13 cellular contexts compared by ENCODE assay signal in genomic region chr2:159229476-159230144, GRCh38.
"Had no signal": no experiment of that assay in that cellular context is flagged by ENCODE, and none has a peak within 500 bp of the region (broad histone marks: within the 10 kb centered on the region; RNA-seq: fewer than 3 reads in every experiment).

No MANE protein-coding gene starts in this region.

- H3K9me3 ChIP-seq: esophagus muscularis mucosa had no signal

- DNase-seq: activated CD4-positive, CD25-positive, alpha-beta regulatory T cell; activated effector memory CD4-positive, alpha-beta T cell treated with Interleukin-2 at 50 U/mL for 16 hours; activated T-cell treated with anti-CD3 and anti-CD28 coated beads, Interleukin-2, amount 50 U/mL, for 24 hours; amniotic stem cell; brain microvascular endothelial cell; foreskin fibroblast; glutamatergic neuron; mesendoderm; T-helper 2 cell; trophoblast cell had no signal

- ATAC-seq: activated naive CD4-positive, alpha-beta T cell treated with anti-CD3 and anti-CD28 coated beads, Interleukin-2, amount 50 U/mL, for 72 hours; stimulated activated memory B cell treated with anti-CD40 and anti-IgM and Interleukin-4, amounts not matched to agents 10 μg/mL and 1 μg/mL and 100 μg/mL, for 72 hours had no signal

- H3K27ac ChIP-seq: brain microvascular endothelial cell, esophagus muscularis mucosa had no signal

- H3K4me3 ChIP-seq: esophagus muscularis mucosa had no signal

- H3K4me1 Mint-ChIP-seq: stimulated activated memory B cell treated with anti-CD40 and anti-IgM and Interleukin-4, amounts not matched to agents 10 μg/mL and 1 μg/mL and 100 μg/mL, for 72 hours had no signal

- H3K27ac Mint-ChIP-seq: activated T-cell treated with anti-CD3 and anti-CD28 coated beads, Interleukin-2, amount 50 U/mL, for 24 hours; stimulated activated memory B cell treated with anti-CD40 and anti-IgM and Interleukin-4, amounts not matched to agents 10 μg/mL and 1 μg/mL and 100 μg/mL, for 72 hours had no signal

- H3K4me3 Mint-ChIP-seq: activated T-cell treated with anti-CD3 and anti-CD28 coated beads, Interleukin-2, amount 50 U/mL, for 24 hours; stimulated activated memory B cell treated with anti-CD40 and anti-IgM and Interleukin-4, amounts not matched to agents 10 μg/mL and 1 μg/mL and 100 μg/mL, for 72 hours had no signal

- H3K27me3 Mint-ChIP-seq: activated T-cell treated with anti-CD3 and anti-CD28 coated beads, Interleukin-2, amount 50 U/mL, for 24 hours; stimulated activated memory B cell treated with anti-CD40 and anti-IgM and Interleukin-4, amounts not matched to agents 10 μg/mL and 1 μg/mL and 100 μg/mL, for 72 hours had no signal

- H3K27me3 ChIP-seq: brain microvascular endothelial cell, esophagus muscularis mucosa had no signal

- H3K9me3 Mint-ChIP-seq: activated naive CD4-positive, alpha-beta T cell treated with anti-CD3 and anti-CD28 coated beads, Interleukin-2, amount 50 U/mL, for 72 hours; activated T-cell treated with anti-CD3 and anti-CD28 coated beads, Interleukin-2, amount 50 U/mL, for 24 hours; stimulated activated memory B cell treated with anti-CD40 and anti-IgM and Interleukin-4, amounts not matched to agents 10 μg/mL and 1 μg/mL and 100 μg/mL, for 72 hours had no signal
